In the genomic region with DNA sequence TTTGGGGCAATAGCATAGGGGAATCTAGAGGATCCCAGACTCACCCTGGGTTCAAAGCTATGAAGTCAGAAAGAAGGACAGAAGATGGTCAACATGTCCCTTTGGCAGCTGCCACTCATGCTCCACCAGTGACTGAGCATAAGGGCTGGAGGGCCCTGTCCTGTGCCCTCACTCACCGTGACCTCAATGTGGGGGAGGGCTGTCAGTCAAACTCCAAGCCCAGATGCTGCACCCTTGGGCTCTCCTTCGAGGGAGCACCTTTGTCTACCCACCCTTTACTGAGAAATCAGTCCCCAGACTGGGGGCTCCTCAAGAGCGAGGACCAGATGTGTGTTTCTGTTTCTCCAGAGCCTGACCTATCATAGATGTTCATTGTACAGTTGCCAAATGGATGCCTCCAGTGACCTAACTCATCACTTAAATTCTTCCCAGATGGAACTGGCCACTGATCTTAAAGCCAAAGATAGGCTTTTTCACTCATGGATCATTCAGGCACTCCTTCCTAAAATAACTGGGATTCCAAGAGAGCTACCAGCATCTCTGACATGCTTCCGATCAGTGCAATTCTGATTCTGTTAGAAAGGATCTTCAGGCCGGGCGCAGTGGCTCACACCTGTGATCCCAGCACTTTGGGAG, we compare ENCODE assay signal across 24 cellular contexts. TPM values are rescaled to one million over a fixed set of nuclear protein-coding genes. Genes with fewer than 3 reads are reported as not detected.
"Had no signal": no experiment of that assay in that cellular context is flagged by ENCODE, and none has a peak within 500 bp of the region (broad histone marks: within the 10 kb centered on the region; RNA-seq: fewer than 3 reads in every experiment).

No MANE protein-coding gene starts in this region.

- H3K36me3 ChIP-seq: right lobe of liver, spleen, upper lobe of left lung, vagina had no signal

- H3K27me3 ChIP-seq: right lobe of liver, upper lobe of left lung, vagina had no signal

- H3K4me1 ChIP-seq: parathyroid adenoma, psoas muscle, right lobe of liver, spleen, upper lobe of left lung, vagina had no signal

- H3K4me3 ChIP-seq: coronary artery, lung, psoas muscle, right lobe of liver, spleen, upper lobe of left lung, vagina had no signal

- H3K27ac ChIP-seq: coronary artery, parathyroid adenoma, psoas muscle, right lobe of liver, spleen, upper lobe of left lung, vagina had no signal

- ATAC-seq: left colon; left ventricle myocardium superior; psoas muscle; right lobe of liver; stimulated activated memory B cell treated with anti-CD40 and anti-IgM and Interleukin-4, amounts not matched to agents 10 μg/mL and 1 μg/mL and 100 μg/mL, for 72 hours had no signal

- DNase-seq: effector CD8-positive, alpha-beta T cell; left colon; left ventricle myocardium superior; mesenchymal stem cell; naive B cell; psoas muscle; retina; right lobe of liver; spleen; stimulated activated CD4-positive, alpha-beta T cell treated with anti-CD3 and anti-CD28 coated beads, Interleukin-15, amount 100 ng/mL, for 24 hours; stimulated activated CD4-positive, alpha-beta T cell treated with anti-CD3 and anti-CD28 coated beads, Interleukin-1b, Interleukin-23, amount 100 ng/mL, for 48 hours; stimulated activated CD4-positive, alpha-beta T cell treated with anti-CD3 and anti-CD28 coated beads, Interleukin-4, amount 100 ng/mL, for 24 hours; upper lobe of left lung had no signal

- H3K9me3 ChIP-seq: psoas muscle, right lobe of liver, spleen, upper lobe of left lung, vagina had no signal

RNA-seq across cellular contexts. Expression of gene VSX2, which starts 27.2 kb away (rescaled TPM):
- total RNA-seq: chondrocyte, dermis microvascular lymphatic vessel endothelial cell, fibroblast of lung, kidney epithelial cell, left colon, left ventricle myocardium superior, lung, omental fat pad, psoas muscle, right lobe of liver, skeletal muscle tissue, spleen, vagina had no signal
